Comparison of ENCODE assay signal across 8 cellular contexts in the genomic region with DNA sequence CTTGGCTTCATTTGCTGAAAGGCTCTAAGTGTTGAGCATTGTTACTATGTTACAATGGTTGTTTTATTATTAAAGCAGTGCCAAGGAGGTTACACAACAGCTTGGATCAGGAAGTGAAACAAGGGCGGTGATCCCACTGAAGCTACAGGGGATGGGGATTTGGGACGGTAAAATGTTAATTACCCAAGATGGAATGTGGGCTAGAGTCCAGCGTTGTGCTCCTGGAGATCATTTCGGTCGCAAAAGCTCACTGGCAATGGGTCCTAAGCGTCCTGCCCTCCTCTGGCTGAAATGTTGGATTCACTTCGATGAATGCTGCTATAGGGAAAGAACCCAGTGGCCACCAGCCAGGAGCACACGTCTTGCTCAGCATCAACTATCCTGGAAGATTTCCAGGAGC. TPM values are rescaled to one million over a fixed set of nuclear protein-coding genes. Genes with fewer than 3 reads are reported as not detected.
DNase-seq lines count a peak whose midpoint lies in the region; ATAC-seq and TF ChIP-seq lines count a peak whose summit lies in the region.

No MANE protein-coding gene starts in this region.

- H3K36me3 ChIP-seq in stomach smooth muscle (ENCODE audit: control insufficient read depth in 2 of 2, insufficient read depth in 2 of 2, low read length in 2 of 2) = no peaks in the 10 kb centered on the region

- intact Hi-C loops in activated B cell treated with CpG ODN at 0.5 μM for 24 hours (cut with micrococcal nuclease) = loop anchor here (10.0 kb wide), 3 partner anchors 232 to 1338 kb away; a partner anchor contains a TSS

- H3K27me3 ChIP-seq in stomach smooth muscle (ENCODE audit: control insufficient read depth in 1 of 2, insufficient read depth in 2 of 2, low read length in 2 of 2) = peaks cover 4 to 7% of the 10 kb centered on the region in 2 donors

- ATAC-seq in activated B cell treated with CpG ODN at 0.5 μM for 24 hours (ENCODE audit: low read depth) (no peak), HG03097 (IDR thresholded peaks at IDR 0.05; ENCODE audit: low FRiP score, unreplicated experiment) (no peak), GM19452 (IDR thresholded peaks at IDR 0.05; ENCODE audit: unreplicated experiment) (no peak), HG02759 (IDR thresholded peaks at IDR 0.05; ENCODE audit: unreplicated experiment) (no peak)

- peak overlapping the region; percentile 98 for H3K27ac ChIP-seq in stomach smooth muscle (ENCODE audit: low read length)

- POLR2A ChIA-PET in activated B cell treated with CpG ODN at 0.5 μM for 24 hours (lab: Charles Lee) = interaction anchor here (1.3 to 4.5 kb wide), 16 partner anchors 12 to 1337 kb away, joined by 3 to 114 read pairs (median 9); a partner anchor contains a TSS

- H3K9ac ChIP-seq in stomach smooth muscle (ENCODE audit: low read length in 2 of 2) = no peak overlapping the region

- H3K4me3 ChIP-seq in stomach smooth muscle (ENCODE audit: low read length in 2 of 2) = peak overlapping the region; percentile 47 to 96

- H3K4me3 Mint-ChIP-seq in T-helper 1 cell treated with Interleukin-12 subunit alpha and Interleukin-12 subunit beta and Interleukin-4 antibody, amounts not matched to agents 30 μg/mL and 1 μg/mL, for 36 hours = peak overlapping the region; percentile 50
- H3K4me3 Mint-ChIP-seq in activated B cell treated with CpG ODN at 0.5 μM for 24 hours = no peak overlapping the region
- peak overlapping the region in 4 of 5 donors; percentile 60 to 99 (median 82) for H3K4me3 Mint-ChIP-seq in immature natural killer cell

- H3K4me1 Mint-ChIP-seq in T-helper 1 cell treated with Interleukin-12 subunit alpha and Interleukin-12 subunit beta and Interleukin-4 antibody, amounts not matched to agents 30 μg/mL and 1 μg/mL, for 36 hours (ENCODE audit: low read depth) = peaks cover 14% of the 10 kb centered on the region
- peaks cover 36% of the 10 kb centered on the region for H3K4me1 Mint-ChIP-seq in activated B cell treated with CpG ODN at 0.5 μM for 24 hours
- H3K4me1 Mint-ChIP-seq in immature natural killer cell = peaks cover 31 to 37% of the 10 kb centered on the region in 2 donors

- peaks cover 16% of the 10 kb centered on the region for H3K27me3 Mint-ChIP-seq in T-helper 1 cell treated with Interleukin-12 subunit alpha and Interleukin-12 subunit beta and Interleukin-4 antibody, amounts not matched to agents 30 μg/mL and 1 μg/mL, for 36 hours (ENCODE audit: low read depth)
- H3K27me3 Mint-ChIP-seq in activated B cell treated with CpG ODN at 0.5 μM for 24 hours = peaks cover 19% of the 10 kb centered on the region
- peaks cover 13 to 19% (median 16%) of the 10 kb centered on the region in 3 donors for H3K27me3 Mint-ChIP-seq in immature natural killer cell (ENCODE audit: low read depth in 3 of 3)

- H3K27ac Mint-ChIP-seq in T-helper 1 cell treated with Interleukin-12 subunit alpha and Interleukin-12 subunit beta and Interleukin-4 antibody, amounts not matched to agents 30 μg/mL and 1 μg/mL, for 36 hours = peak overlapping the region; percentile 100
- H3K27ac Mint-ChIP-seq in activated B cell treated with CpG ODN at 0.5 μM for 24 hours (peak overlapping the region; percentile 99), immature natural killer cell (peak overlapping the region; percentile 83 to 100 (median 100))

- peaks cover 27% of the 10 kb centered on the region for H3K4me1 ChIP-seq in stomach smooth muscle (ENCODE audit: control insufficient read depth, insufficient read depth, low read length)

- peaks cover 2% of the 10 kb centered on the region for H3K36me3 Mint-ChIP-seq in T-helper 1 cell treated with Interleukin-12 subunit alpha and Interleukin-12 subunit beta and Interleukin-4 antibody, amounts not matched to agents 30 μg/mL and 1 μg/mL, for 36 hours (ENCODE audit: low read depth)
- H3K36me3 Mint-ChIP-seq in activated B cell treated with CpG ODN at 0.5 μM for 24 hours (ENCODE audit: low read depth) (peaks cover 13% of the 10 kb centered on the region), immature natural killer cell (no peaks in the 10 kb centered on the region)

- no peak for TF ChIP-seq CTCF in activated B cell treated with CpG ODN at 0.5 μM for 24 hours (IDR thresholded peaks at IDR 0.05)

- CTCF ChIA-PET in activated B cell treated with CpG ODN at 0.5 μM for 24 hours (lab: Charles Lee) = interaction anchor here (0.9 to 2.4 kb wide), 2 partner anchors 508 to 523 kb away, joined by 4 to 9 read pairs; a partner anchor contains a TSS

- H3K9me3 ChIP-seq in stomach smooth muscle (ENCODE audit: control insufficient read depth in 2 of 2, low read length in 2 of 2) = no peaks in the 10 kb centered on the region

- no peaks in the 10 kb centered on the region for H3K9me3 Mint-ChIP-seq in T-helper 1 cell treated with Interleukin-12 subunit alpha and Interleukin-12 subunit beta and Interleukin-4 antibody, amounts not matched to agents 30 μg/mL and 1 μg/mL, for 36 hours
- H3K9me3 Mint-ChIP-seq in activated B cell treated with CpG ODN at 0.5 μM for 24 hours (no peaks in the 10 kb centered on the region), immature natural killer cell (peaks cover 0 to under 1% (median 0%) of the 10 kb centered on the region in 6 donors)

- DNase-seq in T-helper 1 cell (no peak), activated B cell treated with CpG ODN at 0.5 μM for 24 hours (no peak), immature natural killer cell (no peak)

RNA-seq across cellular contexts. Expression of a gene that starts 48.3 kb away (rescaled TPM):
- 0.02 and 0.13 TPM in 2 replicates for total RNA-seq in activated B cell treated with CpG ODN at 0.5 μM for 24 hours
- polyA plus RNA-seq in immature natural killer cell = not detected
